In the genomic region with DNA sequence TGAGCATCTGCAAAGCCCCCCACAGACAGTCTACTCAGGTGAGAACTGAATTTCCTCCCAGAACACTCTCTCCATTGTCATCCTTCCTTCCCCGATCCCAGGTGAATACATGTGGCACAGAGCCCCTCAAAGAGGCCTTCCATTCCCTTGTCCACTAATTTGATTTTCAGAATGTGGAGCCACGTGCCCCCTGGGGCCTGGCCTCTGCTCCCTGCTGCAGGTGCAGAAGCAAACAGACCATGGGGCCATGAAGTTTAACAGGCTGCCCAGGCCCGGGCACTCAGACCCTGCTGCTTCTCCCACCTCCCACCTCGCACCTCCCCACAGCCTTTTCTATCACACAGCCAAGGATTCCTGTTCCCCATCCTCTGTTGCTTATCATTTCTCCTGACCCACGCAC, we compare ENCODE assay signal across 8 cellular contexts.
A peak's percentile ranks its signal among the peaks of the same experiment; 100 is the strongest.
DNase-seq lines count a peak whose midpoint lies in the region; ATAC-seq and TF ChIP-seq lines count a peak whose summit lies in the region.

No MANE protein-coding gene starts in this region.

- H3K27me3 Mint-ChIP-seq in MCF 10A (ENCODE audit: insufficient read depth, unreplicated experiment), result no peaks in the 10 kb centered on the region
- H3K27me3 Mint-ChIP-seq in activated naive CD8-positive, alpha-beta T cell treated with anti-CD3 and anti-CD28 coated beads for 36 hours, result peaks cover 3% of the 10 kb centered on the region
- H3K27me3 Mint-ChIP-seq in type B pancreatic cell, result no peaks in the 10 kb centered on the region

- CTCF ChIA-PET in MCF 10A (lab: Yijun Ruan, JAX) (interaction anchor here (1.0 kb wide), 1 partner anchor 129 kb away, joined by 3 read pairs; no protein-coding TSS in a partner anchor), mammary epithelial cell (lab: Charles Lee; ENCODE audit: low non-redundant PET) (no interaction called here)

- in situ Hi-C loops in mammary epithelial cell (cut with MboI; ENCODE audit: low sequenced_read_pairs in 2 of 2), result no loop called here

- H3K4me3 ChIP-seq in mammary epithelial cell (replicated peaks in 1 of 3; ENCODE audit: insufficient read depth in 1 of 3, low read depth in 2 of 3, low read length in 3 of 3) (no peak overlapping the region), lower lobe of right lung (no peak overlapping the region), osteoblast (ENCODE audit: insufficient read depth, low read length) (no peak overlapping the region)

- H3K36me3 Mint-ChIP-seq in MCF 10A (ENCODE audit: insufficient read depth, unreplicated experiment), result no peaks in the 10 kb centered on the region
- no peaks in the 10 kb centered on the region for H3K36me3 Mint-ChIP-seq in activated naive CD8-positive, alpha-beta T cell treated with anti-CD3 and anti-CD28 coated beads for 36 hours
- H3K36me3 Mint-ChIP-seq in type B pancreatic cell, result no peaks in the 10 kb centered on the region

- dilution Hi-C loops in mammary epithelial cell (cut with HindIII; ENCODE audit: low sequenced_read_pairs), result loop anchor here (5.0 kb wide), 2 partner anchors 45 to 60 kb away; no protein-coding TSS in a partner anchor

- no peaks in the 10 kb centered on the region for H3K9me3 Mint-ChIP-seq in MCF 10A (ENCODE audit: unreplicated experiment)
- no peaks in the 10 kb centered on the region for H3K9me3 Mint-ChIP-seq in activated naive CD8-positive, alpha-beta T cell treated with anti-CD3 and anti-CD28 coated beads for 36 hours
- H3K9me3 Mint-ChIP-seq in type B pancreatic cell, result no peaks in the 10 kb centered on the region

- H3K36me3 ChIP-seq in mammary epithelial cell (ENCODE audit: insufficient read depth, low read length) (no peaks in the 10 kb centered on the region), lower lobe of right lung (no peaks in the 10 kb centered on the region), osteoblast (ENCODE audit: insufficient read depth, low read length) (no peaks in the 10 kb centered on the region)

- ATAC-seq in lower lobe of right lung (no peak), Right ventricle myocardium superior (ENCODE audit: poor library complexity) (no peak)

- no peak overlapping the region for H2AFZ ChIP-seq in mammary epithelial cell (ENCODE audit: low read depth, low read length)
- no peak overlapping the region for H2AFZ ChIP-seq in osteoblast (ENCODE audit: low read length)

- H3K4me1 Mint-ChIP-seq in MCF 10A (ENCODE audit: insufficient read depth, unreplicated experiment) (peaks cover 25% of the 10 kb centered on the region), type B pancreatic cell (ENCODE audit: unreplicated experiment) (peaks cover 47% of the 10 kb centered on the region)
- H3K4me1 Mint-ChIP-seq in activated naive CD8-positive, alpha-beta T cell treated with anti-CD3 and anti-CD28 coated beads for 36 hours, result peaks cover 10% of the 10 kb centered on the region

- H3K27ac Mint-ChIP-seq in MCF 10A (ENCODE audit: low read depth, unreplicated experiment) (peak overlapping the region; percentile 2), type B pancreatic cell (peak overlapping the region; percentile 50)
- peak overlapping the region; percentile 76 for H3K27ac Mint-ChIP-seq in activated naive CD8-positive, alpha-beta T cell treated with anti-CD3 and anti-CD28 coated beads for 36 hours

- intact Hi-C loops in MCF 10A (cut with micrococcal nuclease) (loop anchor here (10.0 kb wide), 1 partner anchor 292 kb away; the partner anchor contains the start of gene RHOU), mammary epithelial cell (cut with micrococcal nuclease) (loop anchor here (10.0 kb wide), 1 partner anchor 198 kb away; no protein-coding TSS in a partner anchor), lower lobe of right lung (cut with DNase I) (no loop called here), Right ventricle myocardium superior (cut with DNase I) (no loop called here)

- H3K9me3 ChIP-seq in mammary epithelial cell (replicated peaks; ENCODE audit: insufficient read depth, low read length) (no peaks in the 10 kb centered on the region), lower lobe of right lung (no peaks in the 10 kb centered on the region), osteoblast (ENCODE audit: low read depth, low read length) (no peaks in the 10 kb centered on the region)

- DNase-seq in MCF 10A (ENCODE audit: unreplicated experiment), result no peak
- no peak for DNase-seq in mammary epithelial cell
- no peak for DNase-seq in activated naive CD8-positive, alpha-beta T cell treated with anti-CD3 and anti-CD28 coated beads for 36 hours
- no peak for DNase-seq in lower lobe of right lung
- DNase-seq in type B pancreatic cell (ENCODE audit: extremely low spot score, unreplicated experiment), result no peak
- DNase-seq in Right ventricle myocardium superior, result no peak
- no peak for DNase-seq in NK-92 treated with Interleukin-12 subunit alpha and Interleukin-12 subunit beta, amount 100 ng/mL, for 24 hours (lab: John Stamatoyannopoulos, UW)
- no peak for DNase-seq in osteoblast (ENCODE audit: insufficient read length, low spot score, missing footprints)

- H3K27ac ChIP-seq in mammary epithelial cell (ENCODE audit: insufficient read depth, low read depth, low read length), result no peak overlapping the region
- peak overlapping the region; percentile 64 for H3K27ac ChIP-seq in lower lobe of right lung
- H3K27ac ChIP-seq in osteoblast (ENCODE audit: low read depth, low read length), result no peak overlapping the region

- no peak overlapping the region for H3K4me2 ChIP-seq in mammary epithelial cell (ENCODE audit: insufficient read depth, low read depth, low read length)
- H3K4me2 ChIP-seq in osteoblast (ENCODE audit: insufficient read depth, low read length), result no peak overlapping the region

- H4K20me1 ChIP-seq in mammary epithelial cell (ENCODE audit: insufficient read depth, low read length) (no peaks in the 10 kb centered on the region), osteoblast (ENCODE audit: insufficient read depth, low read length) (no peaks in the 10 kb centered on the region)

- H3K4me1 ChIP-seq in mammary epithelial cell (ENCODE audit: insufficient read depth, low read length), result peaks cover 7% of the 10 kb centered on the region
- peaks cover 16% of the 10 kb centered on the region for H3K4me1 ChIP-seq in lower lobe of right lung
- no peaks in the 10 kb centered on the region for H3K4me1 ChIP-seq in osteoblast (ENCODE audit: insufficient read depth, low read length)

- no peak overlapping the region for H3K4me3 Mint-ChIP-seq in MCF 10A (ENCODE audit: unreplicated experiment)
- no peak overlapping the region for H3K4me3 Mint-ChIP-seq in activated naive CD8-positive, alpha-beta T cell treated with anti-CD3 and anti-CD28 coated beads for 36 hours
- H3K4me3 Mint-ChIP-seq in type B pancreatic cell, result peak overlapping the region; percentile 55

- H3K27me3 ChIP-seq in mammary epithelial cell (ENCODE audit: insufficient read depth, low read length) (no peaks in the 10 kb centered on the region), lower lobe of right lung (ENCODE audit: low read depth) (no peaks in the 10 kb centered on the region), osteoblast (ENCODE audit: insufficient read depth, low read length) (no peaks in the 10 kb centered on the region)

- BruUV-seq in MCF 10A (replicated peaks; lab: Mats Ljungman, UMichigan) (no TSS peak), mammary epithelial cell (replicated peaks; lab: Mats Ljungman, UMichigan) (no TSS peak)

- no peak overlapping the region for H3K9ac ChIP-seq in mammary epithelial cell (ENCODE audit: insufficient read depth, low read length)

- POLR2A ChIA-PET in MCF 10A (lab: Yijun Ruan, JAX), result interaction anchor here (1.0 to 2.9 kb wide), 6 partner anchors 10 to 292 kb away, joined by 3 to 18 read pairs (median 4); partner anchors contain the start of gene RHOU

- 94% methylated on average over 5 of the region's 5 CpGs for WGBS in mammary epithelial cell (ENCODE audit: low coverage, missing lambda C conversion rate)

- H3K79me2 ChIP-seq in mammary epithelial cell (ENCODE audit: insufficient read depth, low read length) (no peaks in the 10 kb centered on the region), osteoblast (ENCODE audit: insufficient read depth, low read length) (no peaks in the 10 kb centered on the region)

- TF ChIP-seq CTCF in MCF 10A (IDR thresholded peaks at IDR 0.05; ENCODE audit: unreplicated experiment) (no peak), mammary epithelial cell (conservative IDR thresholded peaks at IDR 0.05 in 1 of 2, IDR thresholded peaks at IDR 0.05 in 1 of 2; ENCODE audit: extremely low read depth in 1 of 2, insufficient read depth in 1 of 2, low read depth in 1 of 2, low read length in 2 of 2) (no peak), lower lobe of right lung (IDR thresholded peaks at IDR 0.05) (no peak), type B pancreatic cell (conservative IDR thresholded peaks at IDR 0.05) (no peak), osteoblast (IDR thresholded peaks at IDR 0.05; ENCODE audit: extremely low read depth, low read depth, low read length) (no peak)

Comparison
In these comparisons a context has a peak if more than half of its experiments do, and no peak if none do; other contexts are left out.
1. H3K27ac Mint-ChIP-seq: peak in every context shown above with its lines; median percentile 76 in activated naive CD8-positive, alpha-beta T cell treated with anti-CD3 and anti-CD28 coated beads for 36 hours; 50 in type B pancreatic cell; 2 in MCF 10A.
2. intact Hi-C loops: an anchor here in MCF 10A (10.0 kb wide) and mammary epithelial cell (10.0 kb wide); none called in lower lobe of right lung and Right ventricle myocardium superior.